9 cellular contexts compared by ENCODE assay signal in the genomic region with DNA sequence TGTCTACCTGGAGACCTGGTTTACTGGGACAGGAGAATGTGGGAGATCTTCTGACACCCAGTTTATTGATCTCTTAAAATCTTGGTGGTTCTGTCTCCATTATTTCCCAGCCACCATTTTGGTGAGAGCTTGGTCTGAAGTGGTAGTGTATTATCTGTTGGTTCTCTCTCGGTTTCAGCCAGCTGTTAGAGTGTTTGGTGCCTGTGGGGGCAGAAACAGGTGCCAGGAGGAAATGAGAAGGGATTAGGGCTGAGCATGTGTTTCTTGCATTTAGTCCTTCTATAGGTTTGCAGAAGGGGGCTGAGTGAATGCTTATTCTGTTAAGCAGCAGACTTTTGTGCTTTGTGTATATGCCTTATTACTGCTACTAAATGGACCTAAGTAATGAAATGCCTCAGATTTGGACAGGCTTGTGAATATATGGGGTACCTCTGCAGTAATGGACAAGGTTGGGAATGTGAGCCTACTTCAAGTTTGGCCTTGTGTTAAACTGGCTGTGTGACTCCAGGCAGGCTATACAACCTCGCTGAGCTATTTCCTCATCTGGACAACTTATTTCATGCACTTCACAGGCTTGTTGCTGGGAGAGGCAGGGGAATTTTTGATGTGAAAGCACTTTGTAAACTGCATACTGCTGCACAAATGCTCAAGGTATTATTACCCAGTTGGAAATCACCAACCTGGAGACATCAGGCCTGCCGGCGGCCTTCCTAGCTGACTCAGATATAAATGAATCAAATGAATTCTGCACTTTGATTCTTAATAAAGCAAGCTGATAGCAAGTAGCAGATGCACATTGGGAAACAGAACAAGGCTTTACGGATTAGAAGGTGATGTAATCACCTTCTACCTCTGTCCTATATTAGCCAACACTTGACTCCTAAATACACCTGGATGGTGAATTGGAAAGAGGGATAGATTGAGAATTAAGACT. TPM values are rescaled to one million over a fixed set of nuclear protein-coding genes. Genes with fewer than 3 reads are reported as not detected.
DNase-seq lines count a peak whose midpoint lies in the region; ATAC-seq and TF ChIP-seq lines count a peak whose summit lies in the region.
"Had no signal": no experiment of that assay in that cellular context is flagged by ENCODE, and none has a peak within 500 bp of the region (broad histone marks: within the 10 kb centered on the region; RNA-seq: fewer than 3 reads in every experiment).

No MANE protein-coding gene starts in this region.

- no peak overlapping the region for H3K27ac ChIP-seq in upper lobe of right lung

- no peaks in the 10 kb centered on the region for H3K9me3 ChIP-seq in upper lobe of right lung
- H3K9me3 ChIP-seq: testis had no signal

- DNase-seq in MV-4-11 (lab: John Stamatoyannopoulos, UW) (peak; percentile 40), left lobe of liver (ENCODE audit: low spot score) (no peak), superior temporal gyrus (ENCODE audit: extremely low spot score) (no peak), occipital lobe (lab: John Stamatoyannopoulos, UW) (no peak), upper lobe of right lung (no peak)
- DNase-seq in stimulated activated CD8-positive, alpha-beta memory T cell treated with anti-CD3 and anti-CD28 coated beads, Interleukin-4, amount 100 ng/mL, for 48 hours = no peak
- DNase-seq: testis had no signal

- H3K36me3 ChIP-seq in upper lobe of right lung = no peaks in the 10 kb centered on the region

- no peak overlapping the region for H3K4me3 ChIP-seq in upper lobe of right lung
- H3K4me3 ChIP-seq: testis had no signal

- intact Hi-C loops in upper lobe of right lung (cut with DNase I) = no loop called here

- TF ChIP-seq CTCF in upper lobe of right lung (IDR thresholded peaks at IDR 0.05) = no peak

- peak; percentile 55 for ATAC-seq in GM18502 (IDR thresholded peaks at IDR 0.05; ENCODE audit: poor library complexity, unreplicated experiment)
- ATAC-seq in GM21723 (IDR thresholded peaks at IDR 0.05; ENCODE audit: unreplicated experiment) = peak; percentile 59
- peak; percentile 74 for ATAC-seq in left lobe of liver
- ATAC-seq in upper lobe of right lung = no peak

- peaks cover 45% of the 10 kb centered on the region for H3K4me1 ChIP-seq in upper lobe of right lung

- H3K27me3 ChIP-seq in upper lobe of right lung = no peaks in the 10 kb centered on the region
- H3K27me3 ChIP-seq: testis had no signal

RNA-seq across cellular contexts. Expression of a gene that starts 9.9 kb away (rescaled TPM):
- 3.8 TPM for total RNA-seq in left lobe of liver
- 18.6 TPM for total RNA-seq in occipital lobe
- total RNA-seq in upper lobe of right lung = 15.1 TPM
